ENCODE assay signal across 19 cellular contexts in the genomic region with DNA sequence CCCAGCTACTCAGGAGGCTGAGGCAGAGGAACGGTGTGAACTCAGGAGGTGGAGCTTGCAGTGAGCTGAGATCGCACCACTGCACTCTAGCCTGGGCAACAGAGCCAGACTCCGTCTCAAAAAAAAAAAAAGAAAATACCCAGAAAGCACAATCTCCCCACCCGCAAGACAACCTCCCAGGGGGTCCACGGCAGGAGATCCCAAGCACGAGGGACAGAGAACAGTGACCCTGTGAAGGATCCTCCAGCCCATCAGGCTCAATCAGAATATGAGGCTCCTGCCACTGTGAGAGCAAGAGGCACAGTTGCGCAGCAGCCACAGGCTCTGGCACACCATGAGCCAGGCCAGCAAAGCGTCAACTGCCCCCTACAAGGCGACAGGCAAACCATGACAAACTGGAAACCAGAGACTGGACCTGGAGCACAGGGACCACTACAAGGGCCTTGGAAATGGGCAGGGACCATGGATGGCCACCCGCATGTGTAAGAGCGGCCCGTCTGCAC.
DNase-seq lines count a peak whose midpoint lies in the region; ATAC-seq, FAIRE-seq and TF ChIP-seq lines count a peak whose summit lies in the region.
"Had no signal": no experiment of that assay in that cellular context is flagged by ENCODE, and none has a peak within 500 bp of the region (broad histone marks: within the 10 kb centered on the region; RNA-seq: fewer than 3 reads in every experiment).

No MANE protein-coding gene starts in this region.

- H3K4me3 ChIP-seq in GM12878 (no peak overlapping the region), sigmoid colon (no peak overlapping the region), psoas muscle (no peak overlapping the region)
- H3K4me3 ChIP-seq: GM23338 had no signal

- WGBS in GM12878 (ENCODE audit: insufficient coverage, insufficient replicate concordance, low lambda C conversion rate, missing lambda C conversion rate), result 91% methylated on average over 12 of the region's 12 CpGs
- WGBS in sigmoid colon, 2 donors, result 94 to 95% methylated on average over 12 of the region's 12 CpGs
- 95 to 96% (median 95%) methylated on average over 11 to 12 of the region's 12 CpGs for WGBS in psoas muscle, 3 donors

- CTCF ChIA-PET in GM12878 (lab: Yijun Ruan, JAX), result interaction anchor here (2.1 kb wide), 1 partner anchor 20 kb away, joined by 8 read pairs; no protein-coding TSS in a partner anchor
- CTCF ChIA-PET in activated naive CD4-positive, alpha-beta T cell treated with anti-CD3 and anti-CD28 coated beads, Interleukin-2, amount 10 ng/mL, durations not matched to agents 7 days and 5 days (lab: Charles Lee), result no interaction called here

- no peak overlapping the region for H3K9ac ChIP-seq in GM12878 (ENCODE audit: control insufficient read depth, insufficient read depth, low read length)

- DNase-seq in D341Med (ENCODE audit: low spot score), result peak; percentile 24
- no peak for DNase-seq in GM12878 (ENCODE audit: low read depth, low spot score)
- DNase-seq in sigmoid colon, result peak; percentile 61
- DNase-seq in psoas muscle, result no peak
- no peak for DNase-seq in activated naive CD4-positive, alpha-beta T cell treated with anti-CD3 and anti-CD28 coated beads, Interleukin-2, amount 10 ng/mL, durations not matched to agents 7 days and 5 days
- DNase-seq in NCI-H2107 (lab: John Stamatoyannopoulos, UW), result no peak
- DNase-seq: Caco-2, DMS53, Kasumi-1, NCI-H1436, NCI-H2081 had no signal

- RAD21 ChIA-PET in GM12878 (lab: Charles Lee; ENCODE audit: unreplicated experiment), result interaction anchor here (1.3 to 2.0 kb wide), 2 partner anchors 22 to 48 kb away, joined by 3 to 9 read pairs; no protein-coding TSS in a partner anchor

- H3K4me3 Mint-ChIP-seq in activated naive CD4-positive, alpha-beta T cell treated with anti-CD3 and anti-CD28 coated beads, Interleukin-2, amount 10 ng/mL, durations not matched to agents 7 days and 5 days, result no peak overlapping the region
- H3K4me3 Mint-ChIP-seq: CD14-positive monocyte; GM23338; T-helper 1 cell treated with Interleukin-12 subunit alpha and Interleukin-12 subunit beta and Interleukin-4 antibody, amounts not matched to agents 30 μg/mL and 1 μg/mL, for 36 hours had no signal

- TF ChIP-seq POLR2A in GM12878 (IDR thresholded peaks at IDR 0.05; ENCODE audit: low read depth, low read length) (no peak), sigmoid colon (IDR thresholded peaks at IDR 0.05) (no peak)

- POLR2A ChIA-PET in GM12878 (lab: Charles Lee), result no interaction called here

- peaks cover 70% of the 10 kb centered on the region for H3K4me1 Mint-ChIP-seq in activated naive CD4-positive, alpha-beta T cell treated with anti-CD3 and anti-CD28 coated beads, Interleukin-2, amount 10 ng/mL, durations not matched to agents 7 days and 5 days

- no peak overlapping the region for H3K27ac Mint-ChIP-seq in activated naive CD4-positive, alpha-beta T cell treated with anti-CD3 and anti-CD28 coated beads, Interleukin-2, amount 10 ng/mL, durations not matched to agents 7 days and 5 days
- H3K27ac Mint-ChIP-seq: GM23338; T-helper 1 cell treated with Interleukin-12 subunit alpha and Interleukin-12 subunit beta and Interleukin-4 antibody, amounts not matched to agents 30 μg/mL and 1 μg/mL, for 36 hours had no signal

- H3K27ac ChIP-seq in GM12878 (ENCODE audit: control insufficient read depth, insufficient read depth) (no peak overlapping the region), sigmoid colon (no peak overlapping the region), psoas muscle (no peak overlapping the region)

- H3K9me3 ChIP-seq in GM12878 (replicated peaks; ENCODE audit: control insufficient read depth, insufficient read depth, low read length) (no peaks in the 10 kb centered on the region), sigmoid colon (no peaks in the 10 kb centered on the region), psoas muscle (no peaks in the 10 kb centered on the region)
- H3K9me3 ChIP-seq: Caco-2 had no signal

- H3K4me2 ChIP-seq in GM12878 (ENCODE audit: control insufficient read depth, insufficient read depth), result peak overlapping the region; percentile 59; the same call in 1 of the 2 replicates
- H3K4me2 ChIP-seq: GM23338 had no signal

- H4K20me1 ChIP-seq in GM12878 (ENCODE audit: control insufficient read depth, insufficient read depth), result 0 out of 2 replicates have a peak, but pooled peaks cover 1% of the 10 kb centered on the region

- H3K36me3 ChIP-seq in GM12878 (ENCODE audit: control insufficient read depth in 2 of 2, insufficient read depth in 2 of 2, low read length in 1 of 2) (no peaks in the 10 kb centered on the region), sigmoid colon (no peaks in the 10 kb centered on the region), psoas muscle (ENCODE audit: insufficient read depth in 1 of 2, low read depth in 1 of 2) (no peaks in the 10 kb centered on the region)

- peaks cover 77% of the 10 kb centered on the region for H3K79me2 ChIP-seq in GM12878 (ENCODE audit: control insufficient read depth, insufficient read depth, low read length)

- SMC1A ChIA-PET in GM12878 (lab: Charles Lee; ENCODE audit: uncharacterized antibody, unreplicated experiment), result no interaction called here

- intact Hi-C loops in GM12878 (cut with micrococcal nuclease; ENCODE audit: unreplicated experiment) (loop anchor here (2.0 to 5.0 kb wide), 2 partner anchors 37 to 48 kb away; no protein-coding TSS in a partner anchor), sigmoid colon (cut with DNase I) (loop anchor here (5.0 kb wide), 1 partner anchor 48 kb away; no protein-coding TSS in a partner anchor), psoas muscle (cut with DNase I) (no loop called here)

- peaks cover 49% of the 10 kb centered on the region for H3K4me1 ChIP-seq in GM12878 (ENCODE audit: control insufficient read depth, insufficient read depth, low read length)
- H3K4me1 ChIP-seq in sigmoid colon, result peaks cover 0 to 41% (median 39%) of the 10 kb centered on the region in 4 donors
- H3K4me1 ChIP-seq in psoas muscle, result peaks cover 22% of the 10 kb centered on the region

- no TSS peak for BruUV-seq in GM12878 (replicated peaks; lab: Mats Ljungman, UMichigan)

- ATAC-seq in GM12878, result no peak
- ATAC-seq in HG03045 (IDR thresholded peaks at IDR 0.05; ENCODE audit: unreplicated experiment), result no peak
- ATAC-seq in psoas muscle, result no peak
- ATAC-seq: GM23338, Right ventricle myocardium inferior, SK-N-SH treated with all-trans-retinoic acid at 6 μM for 48 hours had no signal

- H3K27me3 ChIP-seq in GM12878 (replicated peaks in 1 of 2; ENCODE audit: control insufficient read depth in 2 of 2, insufficient read depth in 2 of 2, low read length in 1 of 2) (no peaks in the 10 kb centered on the region), sigmoid colon (no peaks in the 10 kb centered on the region), psoas muscle (ENCODE audit: insufficient read depth in 3 of 3, low read length in 2 of 3) (no peaks in the 10 kb centered on the region)

- no peaks in the 10 kb centered on the region for H3K27me3 Mint-ChIP-seq in activated naive CD4-positive, alpha-beta T cell treated with anti-CD3 and anti-CD28 coated beads, Interleukin-2, amount 10 ng/mL, durations not matched to agents 7 days and 5 days

- no peak overlapping the region for H2AFZ ChIP-seq in GM12878 (ENCODE audit: control insufficient read depth, low read depth, low read length)
- H2AFZ ChIP-seq: GM23338 had no signal

- TF ChIP-seq CTCF in GM12878 (IDR thresholded peaks at IDR 0.05 in 2 of 3, conservative IDR thresholded peaks at IDR 0.05 in 1 of 3; ENCODE audit: control insufficient read depth in 2 of 3, extremely low read depth in 1 of 3, insufficient read depth in 1 of 3, low read depth in 3 of 3, low read length in 3 of 3), result no peak
- no peak for TF ChIP-seq CTCF in sigmoid colon (IDR thresholded peaks at IDR 0.05)
- no peak for TF ChIP-seq CTCF in psoas muscle (IDR thresholded peaks at IDR 0.05)

- in situ Hi-C loops in GM12878 (cut with MboI), result no loop called here

- no peak for FAIRE-seq in GM12878 (lab: Jason Lieb, UNC)
- FAIRE-seq: GM12892 had no signal

- no peak for TF ChIP-seq EP300 in Ishikawa (IDR thresholded peaks at IDR 0.05; ENCODE audit: borderline replicate concordance)
- no peak for TF ChIP-seq EP300 in GM12878 (IDR thresholded peaks at IDR 0.05; ENCODE audit: borderline replicate concordance in 1 of 2, control insufficient read depth in 1 of 2, low read depth in 2 of 2, low read length in 2 of 2)
- no peak for TF ChIP-seq EP300 in sigmoid colon (IDR thresholded peaks at IDR 0.05)

- H3K9me3 Mint-ChIP-seq in activated naive CD4-positive, alpha-beta T cell treated with anti-CD3 and anti-CD28 coated beads, Interleukin-2, amount 10 ng/mL, durations not matched to agents 7 days and 5 days, result no peaks in the 10 kb centered on the region
- H3K9me3 Mint-ChIP-seq: GM23338; T-helper 1 cell treated with Interleukin-12 subunit alpha and Interleukin-12 subunit beta and Interleukin-4 antibody, amounts not matched to agents 30 μg/mL and 1 μg/mL, for 36 hours had no signal

- H3K36me3 Mint-ChIP-seq in activated naive CD4-positive, alpha-beta T cell treated with anti-CD3 and anti-CD28 coated beads, Interleukin-2, amount 10 ng/mL, durations not matched to agents 7 days and 5 days, result peaks cover 6% of the 10 kb centered on the region

- TF ChIP-seq RAD21 in Ishikawa (IDR thresholded peaks at IDR 0.05; ENCODE audit: low read depth) (no peak), GM12878 (IDR thresholded peaks at IDR 0.05; ENCODE audit: insufficient read depth, low read depth, low read length) (no peak)

TF ChIP-seq in Ishikawa, 13 proteins besides CTCF, POLR2A, EP300 and RAD21:
- no peak for TF ChIP-seq FOXM1 (IDR thresholded peaks at IDR 0.05; ENCODE audit: borderline replicate concordance, low read depth)
- TF ChIP-seq MAX (IDR thresholded peaks at IDR 0.05), result peak; percentile 55
TF ChIP-seq in Ishikawa: peak in this region for 1.

TF ChIP-seq in GM12878, 131 proteins besides CTCF, POLR2A, EP300 and RAD21 (continues in another document):
- no peak for TF ChIP-seq DPF2 (IDR thresholded peaks at IDR 0.05)
- TF ChIP-seq CHD1 (IDR thresholded peaks at IDR 0.05; ENCODE audit: low read depth, low read length), result no peak
- no peak for TF ChIP-seq TAF1 (IDR thresholded peaks at IDR 0.05; ENCODE audit: borderline replicate concordance, low read depth, low read length)
- no peak for TF ChIP-seq NFIC (IDR thresholded peaks at IDR 0.05; ENCODE audit: low read depth, low read length)
- no peak for TF ChIP-seq MYC (IDR thresholded peaks at IDR 0.05; ENCODE audit: insufficient read depth, insufficient read length, insufficient replicate concordance, low read length, severe bottlenecking)
- no peak for TF ChIP-seq MAX (IDR thresholded peaks at IDR 0.05; ENCODE audit: low read depth, low read length)
- no peak for TF ChIP-seq ZSCAN29 (IDR thresholded peaks at IDR 0.05)

Comparison
In these comparisons a context has a peak if more than half of its experiments do, and no peak if none do; other contexts are left out.
1. DNase-seq: peak in D341Med (single experiment) and sigmoid colon (single experiment); none in GM12878 (single experiment), psoas muscle (0 of 2), activated naive CD4-positive, alpha-beta T cell treated with anti-CD3 and anti-CD28 coated beads, Interleukin-2, amount 10 ng/mL, durations not matched to agents 7 days and 5 days (single experiment) and NCI-H2107 (single experiment).
2. intact Hi-C loops: an anchor here in GM12878 (2.0 to 5.0 kb wide) and sigmoid colon (5.0 kb wide); none called in psoas muscle.